In genomic region chr1:59759156-59759925, GRCh38 we compare ENCODE assay signal across 8 cellular contexts. TPM values are rescaled to one million over a fixed set of nuclear protein-coding genes. Genes with fewer than 3 reads are reported as not detected.
DNase-seq lines count a peak whose midpoint lies in the region; ATAC-seq and TF ChIP-seq lines count a peak whose summit lies in the region.

No MANE protein-coding gene starts in this region.

- intact Hi-C loops in Calu3 (cut with micrococcal nuclease; ENCODE audit: unreplicated experiment), result loop anchor here (2.0 to 5.0 kb wide), 2 partner anchors 1019 to 1097 kb away; no protein-coding TSS in a partner anchor

- peaks cover 8% of the 10 kb centered on the region for H3K4me1 Mint-ChIP-seq in Calu3 (ENCODE audit: low read depth, unreplicated experiment)
- H3K4me1 Mint-ChIP-seq in endothelial cell (ENCODE audit: unreplicated experiment), result peaks cover 12% of the 10 kb centered on the region

- BruUV-seq in Calu3 (replicated peaks; lab: Mats Ljungman, UMichigan), result no TSS peak

- CTCF ChIA-PET in Calu3 (lab: Charles Lee), result interaction anchor here (0.7 to 1.2 kb wide), 5 partner anchors 9 to 1032 kb away, joined by 3 to 11 read pairs (median 5); no protein-coding TSS in a partner anchor

- H3K36me3 Mint-ChIP-seq in Calu3 (ENCODE audit: insufficient read depth, unreplicated experiment), result no peaks in the 10 kb centered on the region
- H3K36me3 Mint-ChIP-seq in endothelial cell (ENCODE audit: low read depth, unreplicated experiment), result peaks cover 4% of the 10 kb centered on the region

- no peaks in the 10 kb centered on the region for H3K9me3 Mint-ChIP-seq in Calu3 (ENCODE audit: low read depth, unreplicated experiment)
- H3K9me3 Mint-ChIP-seq in endothelial cell (ENCODE audit: unreplicated experiment), result no peaks in the 10 kb centered on the region

- H3K27me3 Mint-ChIP-seq in Calu3 (ENCODE audit: unreplicated experiment), result no peaks in the 10 kb centered on the region
- H3K27me3 Mint-ChIP-seq in endothelial cell (ENCODE audit: unreplicated experiment), result peaks cover under 1% of the 10 kb centered on the region

- ATAC-seq in GM21381 (IDR thresholded peaks at IDR 0.05; ENCODE audit: unreplicated experiment), result peak; percentile 86

- peak; percentile 83 for DNase-seq in Calu3
- peak; percentile 90 for DNase-seq in HT-29 (ENCODE audit: low spot score)
- peak; percentile 83 for DNase-seq in NOMO-1 treated with DMSO at 0.1 percent for 48 hours (lab: John Stamatoyannopoulos, UW; ENCODE audit: unreplicated experiment)
- peak; percentile 33 to 37 (median 37) for DNase-seq in activated CD8-positive, alpha-beta memory T cell treated with anti-CD3 and anti-CD28 coated beads for 48 hours (ENCODE audit: low read depth in 2 of 3, low spot score in 2 of 3)
- peak; percentile 79 for DNase-seq in endothelial cell (ENCODE audit: low spot score)
- DNase-seq in middle frontal gyrus (ENCODE audit: extremely low spot score, low spot score), result peak; percentile 61
- peak; percentile 30 to 44 for DNase-seq in stimulated activated CD8-positive, alpha-beta memory T cell treated with anti-CD3 and anti-CD28 coated beads, Interleukin-2, amount 100 ng/mL, for 1 hour (ENCODE audit: low read depth in 2 of 2)

- H3K4me3 Mint-ChIP-seq in Calu3 (ENCODE audit: low read depth, unreplicated experiment), result peak overlapping the region; percentile 16
- no peak overlapping the region for H3K4me3 Mint-ChIP-seq in endothelial cell (ENCODE audit: unreplicated experiment)

- TF ChIP-seq CTCF in Calu3 (IDR thresholded peaks at IDR 0.05; ENCODE audit: unreplicated experiment) (peak; percentile 91), endothelial cell (IDR thresholded peaks at IDR 0.05; ENCODE audit: unreplicated experiment) (peak; percentile 81)

- H3K27ac Mint-ChIP-seq in Calu3 (ENCODE audit: unreplicated experiment), result no peak overlapping the region
- no peak overlapping the region for H3K27ac Mint-ChIP-seq in endothelial cell (ENCODE audit: unreplicated experiment)

RNA-seq across cellular contexts. Expression of gene HOOK1, which starts 55.4 kb away (rescaled TPM):
- total RNA-seq in Calu3 (2022) (45.7 and 50.4 TPM in 2 replicates), endothelial cell (ENCODE audit: unreplicated experiment) (8.2 TPM)
- 8.4 and 94.4 TPM in 2 replicates for total RNA-seq in HT-29 (2014; rRNA removed; shearing (Covaris generic))

Comparison
In these comparisons a context has a peak if more than half of its experiments do, and no peak if none do; other contexts are left out.
1. Peak in every context shown above with its lines: DNase-seq and ATAC-seq.
2. DNase-seq: peak in every context shown above with its lines; median percentile 90 in HT-29; 83 in Calu3; 83 in NOMO-1 treated with DMSO at 0.1 percent for 48 hours; 79 in endothelial cell; 61 in middle frontal gyrus; 37 in activated CD8-positive, alpha-beta memory T cell treated with anti-CD3 and anti-CD28 coated beads for 48 hours; 37 in stimulated activated CD8-positive, alpha-beta memory T cell treated with anti-CD3 and anti-CD28 coated beads, Interleukin-2, amount 100 ng/mL, for 1 hour.